12 cellular contexts compared by ENCODE assay signal in the genomic region with DNA sequence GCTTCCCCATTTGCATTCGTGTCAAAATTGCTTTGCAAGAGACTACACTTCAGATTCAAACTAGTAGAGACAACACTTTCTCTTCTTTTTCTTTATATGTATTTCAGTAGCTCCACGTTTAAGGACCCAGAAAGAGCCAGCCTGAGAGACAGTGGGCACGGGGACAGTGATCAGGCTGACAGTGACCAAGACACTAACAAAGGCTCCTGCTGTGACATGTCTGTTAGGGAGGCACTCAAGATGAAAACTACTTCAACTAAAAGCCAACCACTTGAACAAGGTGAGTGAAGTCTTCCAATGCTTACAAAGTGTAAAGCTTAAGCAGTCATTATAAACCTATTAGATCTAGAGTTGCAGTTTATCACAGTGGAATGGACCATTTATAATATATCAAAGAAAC. TPM values are rescaled to one million over a fixed set of nuclear protein-coding genes. Genes with fewer than 3 reads are reported as not detected.
"Had no signal": no experiment of that assay in that cellular context is flagged by ENCODE, and none has a peak within 500 bp of the region (broad histone marks: within the 10 kb centered on the region; RNA-seq: fewer than 3 reads in every experiment).

No MANE protein-coding gene starts in this region.

- H3K4me1 ChIP-seq: gastroesophageal sphincter had no signal

- H3K36me3 ChIP-seq: gastroesophageal sphincter had no signal

- H3K4me3 ChIP-seq: gastroesophageal sphincter had no signal

- ATAC-seq: gastroesophageal sphincter; right cardiac atrium; stimulated activated memory B cell treated with anti-CD40 and anti-IgM and Interleukin-4, amounts not matched to agents 10 μg/mL and 1 μg/mL and 100 μg/mL, for 72 hours had no signal

- H3K27ac ChIP-seq: epithelial cell of prostate, gastroesophageal sphincter had no signal

- H3K9me3 ChIP-seq: gastroesophageal sphincter had no signal

- DNase-seq: activated B cell treated with CpG ODN at 0.5 μM for 24 hours; activated CD4-positive, alpha-beta T cell treated with anti-CD3 and anti-CD28 coated beads, Interleukin-2, amount 10 ng/mL, durations not matched to agents 7 days and 5 days; activated CD8-positive, alpha-beta memory T cell treated with anti-CD3 and anti-CD28 coated beads for 24 hours; activated naive CD4-positive, alpha-beta T cell treated with anti-CD3 and anti-CD28 coated beads for 36 hours; cortex of kidney; effector memory CD4-positive, alpha-beta T cell; right cardiac atrium; trophoblast cell had no signal

- H3K27me3 ChIP-seq: gastroesophageal sphincter had no signal

RNA-seq across cellular contexts. Expression of a gene that starts 35.0 kb away (rescaled TPM):
- total RNA-seq: activated B cell treated with CpG ODN at 0.5 μM for 24 hours; activated CD4-positive, alpha-beta T cell treated with anti-CD3 and anti-CD28 coated beads, Interleukin-2, amount 10 ng/mL, durations not matched to agents 7 days and 5 days; activated naive CD4-positive, alpha-beta T cell treated with anti-CD3 and anti-CD28 coated beads for 36 hours had no signal
- polyA plus RNA-seq: keratinocyte had no signal
